18 cellular contexts compared by ENCODE assay signal in genomic region chr10:114259825-114260224, GRCh38. TPM values are rescaled to one million over a fixed set of nuclear protein-coding genes. Genes with fewer than 3 reads are reported as not detected.
DNase-seq lines count a peak whose midpoint lies in the region; ATAC-seq and TF ChIP-seq lines count a peak whose summit lies in the region.
"Had no signal": no experiment of that assay in that cellular context is flagged by ENCODE, and none has a peak within 500 bp of the region (broad histone marks: within the 10 kb centered on the region; RNA-seq: fewer than 3 reads in every experiment).

No MANE protein-coding gene starts in this region.

- H3K4me3 ChIP-seq in coronary artery (no peak overlapping the region), right cardiac atrium (ENCODE audit: low read length) (no peak overlapping the region), smooth muscle cell (no peak overlapping the region), SK-N-SH (ENCODE audit: low read depth in 2 of 2, low read length in 1 of 2) (no peak overlapping the region)
- H3K4me3 ChIP-seq: BLaER1 treated with 17β-estradiol and CSF1 and Interleukin-3, amounts not matched to agents 10 nM and 100 nM; GM23338 had no signal

- no peak for TF ChIP-seq CTCF in coronary artery (IDR thresholded peaks at IDR 0.05)
- TF ChIP-seq CTCF in smooth muscle cell (IDR thresholded peaks at IDR 0.05; ENCODE audit: borderline replicate concordance, insufficient read depth, poor library complexity, severe bottlenecking), result no peak
- no peak for TF ChIP-seq CTCF in SK-N-SH (IDR thresholded peaks at IDR 0.05)

- H3K9ac ChIP-seq in smooth muscle cell (ENCODE audit: low read depth) (no peak overlapping the region), SK-N-SH (no peak overlapping the region)
- H3K9ac ChIP-seq: BLaER1 treated with 17β-estradiol and CSF1 and Interleukin-3, amounts not matched to agents 10 nM and 100 nM had no signal

- H3K36me3 ChIP-seq in smooth muscle cell (ENCODE audit: low read depth) (no peaks in the 10 kb centered on the region), SK-N-SH (replicated peaks in 1 of 2; ENCODE audit: control insufficient read depth in 1 of 2, insufficient read depth in 2 of 2, low read length in 1 of 2) (no peaks in the 10 kb centered on the region)
- H3K36me3 ChIP-seq: BLaER1 treated with 17β-estradiol and CSF1 and Interleukin-3, amounts not matched to agents 10 nM and 100 nM had no signal

- H3K4me1 ChIP-seq in right cardiac atrium (ENCODE audit: control insufficient read depth, insufficient read depth, low read length), result no peaks in the 10 kb centered on the region
- H3K4me1 ChIP-seq in smooth muscle cell (ENCODE audit: low read depth), result peaks cover 10% of the 10 kb centered on the region
- no peaks in the 10 kb centered on the region for H3K4me1 ChIP-seq in SK-N-SH (ENCODE audit: control insufficient read depth in 1 of 2, insufficient read depth in 2 of 2, low read depth in 1 of 2, low read length in 1 of 2)

- no peaks in the 10 kb centered on the region for H3K9me2 ChIP-seq in SK-N-SH

- 69% methylated on average over 10 of the region's 10 CpGs for WGBS in right cardiac atrium
- 59% methylated on average over 10 of the region's 10 CpGs for WGBS in smooth muscle cell (ENCODE audit: low lambda C conversion rate)
- WGBS in SK-N-SH (ENCODE audit: low lambda C conversion rate), result 86% methylated on average over 10 of the region's 10 CpGs

- no peak for TF ChIP-seq EP300 in SK-N-SH (IDR thresholded peaks at IDR 0.05; ENCODE audit: borderline replicate concordance in 1 of 2, low read depth in 1 of 2, low read length in 1 of 2)

- H3K9me3 ChIP-seq in right cardiac atrium (ENCODE audit: control insufficient read depth, low read length) (no peaks in the 10 kb centered on the region), smooth muscle cell (replicated peaks; ENCODE audit: low read depth) (no peaks in the 10 kb centered on the region), SK-N-SH (no peaks in the 10 kb centered on the region)

- POLR2A ChIA-PET in SK-N-SH (lab: Yijun Ruan, JAX), result no interaction called here

- H3K79me2 ChIP-seq in smooth muscle cell (ENCODE audit: low read depth), result no peaks in the 10 kb centered on the region
- H3K79me2 ChIP-seq in SK-N-SH (ENCODE audit: insufficient read depth), result no peaks in the 10 kb centered on the region

- peak; percentile 75 for DNase-seq in EL
- peak; percentile 80 for DNase-seq in coronary artery (ENCODE audit: low spot score)
- peak; percentile 77 to 85 (median 79) for DNase-seq in right cardiac atrium
- no peak for DNase-seq in smooth muscle cell (lab: John Stamatoyannopoulos, UW; ENCODE audit: unreplicated experiment)
- no peak for DNase-seq in activated CD4-positive, alpha-beta T cell treated with anti-CD3 and anti-CD28 coated beads for 48 hours
- DNase-seq in midbrain (lab: John Stamatoyannopoulos, UW), result no peak
- DNase-seq in SK-N-SH, result no peak
- DNase-seq: activated CD8-positive, alpha-beta T cell treated with anti-CD3 and anti-CD28 coated beads for 36 hours; cerebellar nuclear complex; NCI-H1694; OCI-M1; SW 1271 had no signal

- H3K27me3 ChIP-seq in right cardiac atrium (ENCODE audit: control insufficient read depth, insufficient read depth) (no peaks in the 10 kb centered on the region), smooth muscle cell (ENCODE audit: low read depth) (no peaks in the 10 kb centered on the region), SK-N-SH (ENCODE audit: insufficient read depth) (no peaks in the 10 kb centered on the region)
- H3K27me3 ChIP-seq: BLaER1 treated with 17β-estradiol and CSF1 and Interleukin-3, amounts not matched to agents 10 nM and 100 nM had no signal

- H3K4me2 ChIP-seq in smooth muscle cell (peak overlapping the region; percentile 36), SK-N-SH (no peak overlapping the region)
- H3K4me2 ChIP-seq: BLaER1 treated with 17β-estradiol and CSF1 and Interleukin-3, amounts not matched to agents 10 nM and 100 nM; GM23338 had no signal

- ATAC-seq in right cardiac atrium (peak; percentile 72 to 78), GM19023 (IDR thresholded peaks at IDR 0.05; ENCODE audit: unreplicated experiment) (no peak)
- ATAC-seq: activated CD8-positive, alpha-beta T cell treated with anti-CD3 and anti-CD28 coated beads for 36 hours; GM23338 had no signal

- TF ChIP-seq RAD21 in SK-N-SH (IDR thresholded peaks at IDR 0.05; ENCODE audit: low read length), result no peak

- intact Hi-C loops in right cardiac atrium (cut with DNase I), result no loop called here

- H3F3A ChIP-seq in smooth muscle cell (ENCODE audit: low read depth), result peaks cover 17% of the 10 kb centered on the region
- H3F3A ChIP-seq in SK-N-SH (replicated peaks; ENCODE audit: insufficient read depth), result no peaks in the 10 kb centered on the region

- CTCF ChIA-PET in SK-N-SH (lab: Yijun Ruan, JAX), result no interaction called here

- H2AFZ ChIP-seq in smooth muscle cell (ENCODE audit: low read depth) (no peak overlapping the region), SK-N-SH (ENCODE audit: low read depth) (no peak overlapping the region)
- H2AFZ ChIP-seq: GM23338 had no signal

- no peaks in the 10 kb centered on the region for H4K20me1 ChIP-seq in smooth muscle cell (ENCODE audit: low read depth)
- H4K20me1 ChIP-seq in SK-N-SH (ENCODE audit: insufficient read depth), result no peaks in the 10 kb centered on the region
- H4K20me1 ChIP-seq: BLaER1 treated with 17β-estradiol and CSF1 and Interleukin-3, amounts not matched to agents 10 nM and 100 nM had no signal

- H3K27ac ChIP-seq in coronary artery, result peak overlapping the region in 1 of 2 donors; percentile 21
- no peak overlapping the region for H3K27ac ChIP-seq in right cardiac atrium (ENCODE audit: low read length)
- H3K27ac ChIP-seq in smooth muscle cell (ENCODE audit: low read depth), result peak overlapping the region; percentile 74
- no peak overlapping the region for H3K27ac ChIP-seq in SK-N-SH (ENCODE audit: low read depth in 2 of 2, low read length in 1 of 2)
- H3K27ac ChIP-seq: BLaER1 treated with 17β-estradiol and CSF1 and Interleukin-3, amounts not matched to agents 10 nM and 100 nM had no signal

TF ChIP-seq in SK-N-SH, 30 proteins besides CTCF, POLR2A, EP300 and RAD21:
- TF ChIP-seq RCOR1 (IDR thresholded peaks at IDR 0.05; ENCODE audit: low read length) (no peak), NFIC (IDR thresholded peaks at IDR 0.05; ENCODE audit: borderline replicate concordance) (no peak), YY1 (IDR thresholded peaks at IDR 0.05; ENCODE audit: low read depth) (no peak), POLR2AphosphoS5 (IDR thresholded peaks at IDR 0.05; ENCODE audit: low read depth, low read length) (no peak), JUND (IDR thresholded peaks at IDR 0.05) (no peak), NRF1 (IDR thresholded peaks at IDR 0.05; ENCODE audit: low read depth, low read length) (no peak), TAF1 (IDR thresholded peaks at IDR 0.05; ENCODE audit: borderline replicate concordance, low read depth, low read length) (no peak)
- TF ChIP-seq, protein P1, sequence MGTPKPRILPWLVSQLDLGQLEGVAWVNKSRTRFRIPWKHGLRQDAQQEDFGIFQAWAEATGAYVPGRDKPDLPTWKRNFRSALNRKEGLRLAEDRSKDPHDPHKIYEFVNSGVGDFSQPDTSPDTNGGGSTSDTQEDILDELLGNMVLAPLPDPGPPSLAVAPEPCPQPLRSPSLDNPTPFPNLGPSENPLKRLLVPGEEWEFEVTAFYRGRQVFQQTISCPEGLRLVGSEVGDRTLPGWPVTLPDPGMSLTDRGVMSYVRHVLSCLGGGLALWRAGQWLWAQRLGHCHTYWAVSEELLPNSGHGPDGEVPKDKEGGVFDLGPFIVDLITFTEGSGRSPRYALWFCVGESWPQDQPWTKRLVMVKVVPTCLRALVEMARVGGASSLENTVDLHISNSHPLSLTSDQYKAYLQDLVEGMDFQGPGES (IDR thresholded peaks at IDR 0.05; ENCODE audit: low read depth, low read length), result no peak
- TF ChIP-seq, protein P2, sequence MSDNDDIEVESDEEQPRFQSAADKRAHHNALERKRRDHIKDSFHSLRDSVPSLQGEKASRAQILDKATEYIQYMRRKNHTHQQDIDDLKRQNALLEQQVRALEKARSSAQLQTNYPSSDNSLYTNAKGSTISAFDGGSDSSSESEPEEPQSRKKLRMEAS (IDR thresholded peaks at IDR 0.05; ENCODE audit: low read depth), result no peak

RNA-seq across cellular contexts. Expression of gene VWA2, which starts 20.8 kb away (rescaled TPM):
- total RNA-seq in right cardiac atrium (not detected), smooth muscle cell (0.36 TPM in 2 replicates)
- polyA plus RNA-seq in right cardiac atrium (not detected), smooth muscle cell (0.06 and 0.70 TPM in 2 replicates), SK-N-SH (2012; rRNA removed) (not detected in 2 replicates)
- not detected in 2 replicates for polyA plus RNA-seq in SK-N-SH (2012; cell fraction: cytosol; rRNA removed)
- not detected in 2 replicates for polyA plus RNA-seq in SK-N-SH (2012; cell fraction: nucleus; rRNA removed)
- total RNA-seq: activated CD8-positive, alpha-beta T cell treated with anti-CD3 and anti-CD28 coated beads for 36 hours; HT1080; NCI-H460; pulmonary artery endothelial cell had no signal

Comparison
In these comparisons a context has a peak if more than half of its experiments do, and no peak if none do; other contexts are left out.
1. DNase-seq: peak in EL (single experiment), coronary artery (single experiment) and right cardiac atrium (3 of 3); none in smooth muscle cell (single experiment), activated CD4-positive, alpha-beta T cell treated with anti-CD3 and anti-CD28 coated beads for 48 hours (single experiment), midbrain (single experiment) and SK-N-SH (single experiment).